In the genomic region with DNA sequence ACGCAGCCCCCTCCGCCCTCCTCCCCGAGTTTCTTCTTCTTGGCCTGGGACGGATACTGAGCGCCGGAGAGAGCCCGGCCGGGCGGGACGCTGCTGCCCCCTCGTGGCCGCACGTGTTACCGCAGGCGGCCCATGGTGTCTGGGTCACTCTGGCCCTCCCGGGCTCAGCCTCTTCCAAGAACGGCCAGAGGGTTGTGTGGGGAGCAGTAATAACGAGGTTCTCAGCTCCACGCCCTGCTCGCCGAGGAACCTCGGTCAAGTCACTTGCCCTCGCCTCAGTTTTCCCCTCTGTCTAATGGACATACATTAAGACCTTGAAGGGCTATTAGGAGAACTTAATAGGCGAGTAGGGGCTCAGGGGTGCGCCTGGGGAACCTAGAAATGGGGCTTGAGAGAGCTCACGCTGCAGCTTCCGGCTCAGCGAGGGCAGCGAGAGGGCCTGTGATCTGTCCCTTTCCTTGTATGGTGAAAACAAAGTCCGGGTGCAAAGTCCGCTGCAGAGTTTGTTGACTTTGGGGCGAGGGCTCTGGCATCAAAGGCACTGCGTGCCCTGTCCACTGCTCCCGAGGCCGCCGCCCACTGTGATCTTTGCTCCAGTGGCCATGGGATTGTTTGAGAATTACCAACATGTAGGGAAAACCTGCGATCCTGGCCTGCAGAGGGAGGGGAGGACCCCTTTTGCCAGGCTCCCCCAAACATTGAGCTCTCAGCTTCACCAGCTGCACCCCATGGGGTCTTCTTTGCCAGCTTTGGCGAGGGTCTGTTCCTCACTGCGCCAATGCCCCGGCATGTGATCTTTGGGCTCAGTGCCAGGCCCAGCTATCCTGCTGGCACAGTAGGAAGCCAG, we compare ENCODE assay signal across 1 cellular context.
TF ChIP-seq lines count a peak whose summit lies in the region.

No MANE protein-coding gene starts in this region.

TF ChIP-seq in HepG2, 621 proteins besides CTCF, POLR2A, EP300 and RAD21 (continued from another document and continues in another):
- TF ChIP-seq, protein P1, sequence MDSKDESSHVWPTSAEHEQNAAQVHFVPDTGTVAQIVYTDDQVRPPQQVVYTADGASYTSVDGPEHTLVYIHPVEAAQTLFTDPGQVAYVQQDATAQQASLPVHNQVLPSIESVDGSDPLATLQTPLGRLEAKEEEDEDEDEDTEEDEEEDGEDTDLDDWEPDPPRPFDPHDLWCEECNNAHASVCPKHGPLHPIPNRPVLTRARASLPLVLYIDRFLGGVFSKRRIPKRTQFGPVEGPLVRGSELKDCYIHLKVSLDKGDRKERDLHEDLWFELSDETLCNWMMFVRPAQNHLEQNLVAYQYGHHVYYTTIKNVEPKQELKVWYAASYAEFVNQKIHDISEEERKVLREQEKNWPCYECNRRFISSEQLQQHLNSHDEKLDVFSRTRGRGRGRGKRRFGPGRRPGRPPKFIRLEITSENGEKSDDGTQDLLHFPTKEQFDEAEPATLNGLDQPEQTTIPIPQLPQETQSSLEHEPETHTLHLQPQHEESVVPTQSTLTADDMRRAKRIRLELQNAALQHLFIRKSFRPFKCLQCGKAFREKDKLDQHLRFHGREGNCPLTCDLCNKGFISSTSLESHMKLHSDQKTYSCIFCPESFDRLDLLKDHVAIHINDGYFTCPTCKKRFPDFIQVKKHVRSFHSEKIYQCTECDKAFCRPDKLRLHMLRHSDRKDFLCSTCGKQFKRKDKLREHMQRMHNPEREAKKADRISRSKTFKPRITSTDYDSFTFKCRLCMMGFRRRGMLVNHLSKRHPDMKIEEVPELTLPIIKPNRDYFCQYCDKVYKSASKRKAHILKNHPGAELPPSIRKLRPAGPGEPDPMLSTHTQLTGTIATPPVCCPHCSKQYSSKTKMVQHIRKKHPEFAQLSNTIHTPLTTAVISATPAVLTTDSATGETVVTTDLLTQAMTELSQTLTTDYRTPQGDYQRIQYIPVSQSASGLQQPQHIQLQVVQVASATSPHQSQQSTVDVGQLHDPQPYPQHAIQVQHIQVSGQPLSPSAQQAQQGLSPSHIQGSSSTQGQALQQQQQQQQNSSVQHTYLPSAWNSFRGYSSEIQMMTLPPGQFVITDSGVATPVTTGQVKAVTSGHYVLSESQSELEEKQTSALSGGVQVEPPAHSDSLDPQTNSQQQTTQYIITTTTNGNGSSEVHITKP (CRISPR knock-in tag; IDR thresholded peaks at IDR 0.05; ENCODE audit: low read depth), result no peak
- TF ChIP-seq ETV6 (CRISPR knock-in tag; conservative IDR thresholded peaks at IDR 0.05) (no peak), SIX1 (CRISPR knock-in tag; IDR thresholded peaks at IDR 0.05; ENCODE audit: borderline replicate concordance) (no peak), MYC (CRISPR knock-in tag; IDR thresholded peaks at IDR 0.05; ENCODE audit: borderline replicate concordance) (peak; percentile 55; the same call in 1 of the 2 replicates), FOSL1 (CRISPR knock-in tag; IDR thresholded peaks at IDR 0.05; ENCODE audit: borderline replicate concordance) (no peak), NAIF1 (CRISPR knock-in tag; IDR thresholded peaks at IDR 0.05; ENCODE audit: borderline replicate concordance) (peak; percentile 72; the same call in 1 of the 2 replicates), KDM3A (CRISPR knock-in tag; IDR thresholded peaks at IDR 0.05; ENCODE audit: low read depth) (peak; percentile 75), ZNF558 (CRISPR knock-in tag; IDR thresholded peaks at IDR 0.05; ENCODE audit: borderline replicate concordance) (peak; percentile 91; the same call in 1 of the 2 replicates), ELF1 (CRISPR knock-in tag; IDR thresholded peaks at IDR 0.05) (peak; percentile 88), ZMAT5 (CRISPR knock-in tag; IDR thresholded peaks at IDR 0.05; ENCODE audit: borderline replicate concordance, low read depth) (no peak), CEBPB (IDR thresholded peaks at IDR 0.05; ENCODE audit: borderline replicate concordance, low read depth, low read length) (no peak), ZNF383 (CRISPR knock-in tag; IDR thresholded peaks at IDR 0.05; ENCODE audit: borderline replicate concordance) (no peak; the same call in 1 of the 2 replicates), MXI1 (IDR thresholded peaks at IDR 0.05; ENCODE audit: borderline replicate concordance, low read depth, low read length) (peak; percentile 47; the same call in 1 of the 3 replicates), POGZ (CRISPR knock-in tag; IDR thresholded peaks at IDR 0.05) (peak; percentile 88), ZBTB7B (CRISPR knock-in tag; IDR thresholded peaks at IDR 0.05) (peak; percentile 89), FOXA1 (IDR thresholded peaks at IDR 0.05) (no peak), FOXA1 (CRISPR knock-in tag; IDR thresholded peaks at IDR 0.05) (peak; percentile 98), THAP9 (CRISPR knock-in tag; IDR thresholded peaks at IDR 0.05; ENCODE audit: borderline replicate concordance) (peak; percentile 63; the same call in 1 of the 2 replicates), CAMTA2 (CRISPR knock-in tag; IDR thresholded peaks at IDR 0.05; ENCODE audit: borderline replicate concordance) (no peak), CC2D1A (CRISPR knock-in tag; IDR thresholded peaks at IDR 0.05) (no peak), ZNF331 (CRISPR knock-in tag; IDR thresholded peaks at IDR 0.05) (peak; percentile 71), MEIS1 (CRISPR knock-in tag; IDR thresholded peaks at IDR 0.05; ENCODE audit: borderline replicate concordance) (peak; percentile 97; the same call in 1 of the 2 replicates), ZNF605 (CRISPR knock-in tag; IDR thresholded peaks at IDR 0.05) (peak; percentile 85; the same call in 1 of the 2 replicates), U2AF1 (optimal IDR thresholded peaks at IDR 0.05; ENCODE audit: low read depth, low read length) (no peak), SNAI1 (CRISPR knock-in tag; IDR thresholded peaks at IDR 0.05; ENCODE audit: borderline replicate concordance) (no peak), XBP1 (CRISPR knock-in tag; IDR thresholded peaks at IDR 0.05) (no peak), PLRG1 (conservative IDR thresholded peaks at IDR 0.05) (no peak), CREM (IDR thresholded peaks at IDR 0.05) (peak; percentile 93), CREM (CRISPR knock-in tag; IDR thresholded peaks at IDR 0.05) (no peak), TRIM24 (CRISPR knock-in tag; IDR thresholded peaks at IDR 0.05) (peak; percentile 65; the same call in 1 of the 2 replicates), ZIK1 (CRISPR knock-in tag; IDR thresholded peaks at IDR 0.05; ENCODE audit: borderline replicate concordance, low read depth) (peak; percentile 74), MIXL1 (CRISPR knock-in tag; IDR thresholded peaks at IDR 0.05) (peak; percentile 50), ZNF589 (CRISPR knock-in tag; conservative IDR thresholded peaks at IDR 0.05) (0 out of 2 replicates have a peak, but pooled peaks have one; percentile 61), POLR2G (IDR thresholded peaks at IDR 0.05; ENCODE audit: low read depth, low read length) (peak; percentile 76), KLF11 (CRISPR knock-in tag; IDR thresholded peaks at IDR 0.05) (peak; percentile 67), MAFF (IDR thresholded peaks at IDR 0.05; ENCODE audit: low read depth, low read length) (no peak), ARID3A (IDR thresholded peaks at IDR 0.05; ENCODE audit: low read depth, low read length) (peak; percentile 55), ZNF7 (CRISPR knock-in tag; IDR thresholded peaks at IDR 0.05) (peak; percentile 6; the same call in 1 of the 2 replicates), ZNF704 (CRISPR knock-in tag; IDR thresholded peaks at IDR 0.05; ENCODE audit: borderline replicate concordance) (no peak)
- TF ChIP-seq, protein P2, sequence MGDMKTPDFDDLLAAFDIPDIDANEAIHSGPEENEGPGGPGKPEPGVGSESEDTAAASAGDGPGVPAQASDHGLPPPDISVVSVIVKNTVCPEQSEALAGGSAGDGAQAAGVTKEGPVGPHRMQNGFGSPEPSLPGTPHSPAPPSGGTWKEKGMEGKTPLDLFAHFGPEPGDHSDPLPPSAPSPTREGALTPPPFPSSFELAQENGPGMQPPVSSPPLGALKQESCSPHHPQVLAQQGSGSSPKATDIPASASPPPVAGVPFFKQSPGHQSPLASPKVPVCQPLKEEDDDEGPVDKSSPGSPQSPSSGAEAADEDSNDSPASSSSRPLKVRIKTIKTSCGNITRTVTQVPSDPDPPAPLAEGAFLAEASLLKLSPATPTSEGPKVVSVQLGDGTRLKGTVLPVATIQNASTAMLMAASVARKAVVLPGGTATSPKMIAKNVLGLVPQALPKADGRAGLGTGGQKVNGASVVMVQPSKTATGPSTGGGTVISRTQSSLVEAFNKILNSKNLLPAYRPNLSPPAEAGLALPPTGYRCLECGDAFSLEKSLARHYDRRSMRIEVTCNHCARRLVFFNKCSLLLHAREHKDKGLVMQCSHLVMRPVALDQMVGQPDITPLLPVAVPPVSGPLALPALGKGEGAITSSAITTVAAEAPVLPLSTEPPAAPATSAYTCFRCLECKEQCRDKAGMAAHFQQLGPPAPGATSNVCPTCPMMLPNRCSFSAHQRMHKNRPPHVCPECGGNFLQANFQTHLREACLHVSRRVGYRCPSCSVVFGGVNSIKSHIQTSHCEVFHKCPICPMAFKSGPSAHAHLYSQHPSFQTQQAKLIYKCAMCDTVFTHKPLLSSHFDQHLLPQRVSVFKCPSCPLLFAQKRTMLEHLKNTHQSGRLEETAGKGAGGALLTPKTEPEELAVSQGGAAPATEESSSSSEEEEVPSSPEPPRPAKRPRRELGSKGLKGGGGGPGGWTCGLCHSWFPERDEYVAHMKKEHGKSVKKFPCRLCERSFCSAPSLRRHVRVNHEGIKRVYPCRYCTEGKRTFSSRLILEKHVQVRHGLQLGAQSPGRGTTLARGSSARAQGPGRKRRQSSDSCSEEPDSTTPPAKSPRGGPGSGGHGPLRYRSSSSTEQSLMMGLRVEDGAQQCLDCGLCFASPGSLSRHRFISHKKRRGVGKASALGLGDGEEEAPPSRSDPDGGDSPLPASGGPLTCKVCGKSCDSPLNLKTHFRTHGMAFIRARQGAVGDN (CRISPR knock-in tag; IDR thresholded peaks at IDR 0.05), result peak; percentile 88
- TF ChIP-seq, protein P3, sequence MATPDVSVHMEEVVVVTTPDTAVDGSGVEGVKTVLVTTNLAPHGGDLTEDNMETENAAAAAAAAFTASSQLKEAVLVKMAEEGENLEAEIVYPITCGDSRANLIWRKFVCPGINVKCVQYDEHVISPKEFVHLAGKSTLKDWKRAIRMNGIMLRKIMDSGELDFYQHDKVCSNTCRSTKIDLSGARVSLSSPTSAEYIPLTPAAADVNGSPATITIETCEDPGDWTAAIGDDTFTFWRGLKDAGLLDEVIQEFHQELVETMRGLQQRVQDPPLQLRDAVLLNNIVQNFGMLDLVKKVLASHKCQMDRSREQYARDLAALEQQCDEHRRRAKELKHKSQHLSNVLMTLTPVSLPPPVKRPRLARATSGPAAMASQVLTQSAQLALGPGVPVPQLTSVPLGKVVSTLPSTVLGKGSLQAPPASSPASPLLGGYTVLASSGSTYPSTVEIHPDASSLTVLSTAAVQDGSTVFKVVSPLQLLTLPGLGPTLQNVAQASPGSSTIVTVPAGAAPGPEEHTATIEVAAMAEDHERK (CRISPR knock-in tag; IDR thresholded peaks at IDR 0.05; ENCODE audit: low read depth), result peak; percentile 56; the same call in 1 of the 2 replicates
